28 cellular contexts compared by ENCODE assay signal in the genomic region with DNA sequence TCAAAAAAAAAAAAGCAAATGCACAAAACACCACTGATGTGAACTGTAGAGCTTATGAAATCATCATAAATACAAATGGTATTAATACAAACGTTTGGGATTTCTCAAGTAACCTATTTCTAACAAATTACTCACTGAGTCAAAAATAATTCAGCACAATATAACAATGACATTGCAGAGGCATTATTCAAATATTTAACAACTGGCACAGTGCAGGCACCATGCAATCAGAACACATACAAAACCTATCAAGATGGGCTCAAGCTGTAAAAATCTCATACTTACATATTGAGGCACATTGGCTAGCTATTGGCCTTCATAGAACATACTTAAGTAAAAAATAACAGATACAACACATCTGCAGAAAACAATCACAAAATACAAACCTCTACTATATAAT.
"Had no signal": no experiment of that assay in that cellular context is flagged by ENCODE, and none has a peak within 500 bp of the region (broad histone marks: within the 10 kb centered on the region; RNA-seq: fewer than 3 reads in every experiment).

No MANE protein-coding gene starts in this region.

- H3K4me1 ChIP-seq: breast epithelium, colonic mucosa had no signal

- H3K36me3 ChIP-seq: adrenal gland, breast epithelium, cardiac muscle cell, colonic mucosa, esophagus squamous epithelium, WERI-Rb-1 had no signal

- H3K27ac ChIP-seq: adrenal gland, breast epithelium, cardiac muscle cell, colonic mucosa, epithelial cell of prostate, esophagus squamous epithelium, WERI-Rb-1 had no signal

- H3K27me3 ChIP-seq: adrenal gland, breast epithelium, cardiac muscle cell, colonic mucosa, esophagus squamous epithelium had no signal

- DNase-seq: activated B cell treated with CpG ODN at 0.5 μM for 24 hours; activated CD4-positive, alpha-beta memory T cell treated with anti-CD3 and anti-CD28 coated beads for 36 hours; activated CD4-positive, alpha-beta T cell treated with anti-CD3 and anti-CD28 coated beads, Interleukin-2, amount 10 ng/mL, durations not matched to agents 24 days and 14 days; activated CD8-positive, alpha-beta memory T cell treated with anti-CD3 and anti-CD28 coated beads, Interleukin-2, amount 10 ng/mL, durations not matched to agents 7 days and 5 days; activated CD8-positive, alpha-beta memory T cell treated with anti-CD3 and anti-CD28 coated beads, Interleukin-2, amount 50 U/mL, for 4 hours; activated CD8-positive, alpha-beta T cell treated with anti-CD3 and anti-CD28 coated beads, Interleukin-2, amount 10 ng/mL, durations not matched to agents 7 days and 5 days; activated effector memory CD4-positive, alpha-beta T cell treated with anti-CD3 and anti-CD28 coated beads, Interleukin-2, amount 50 U/mL, for 16 hours; activated naive CD4-positive, alpha-beta T cell treated with anti-CD3 and anti-CD28 coated beads for 36 hours; activated naive CD8-positive, alpha-beta T cell treated with anti-CD3 and anti-CD28 coated beads for 36 hours; activated naive CD8-positive, alpha-beta T cell treated with anti-CD3 and anti-CD28 coated beads, Interleukin-2, amount 50 U/mL, for 24 hours; activated T-cell treated with anti-CD3 and anti-CD28 coated beads, Interleukin-2, amount 50 U/mL, for 1 hour; activated T-cell treated with anti-CD3 and anti-CD28 coated beads, Interleukin-2, amount 50 U/mL, for 48 hours; adrenal gland; amygdala; aorta; central memory CD4-positive, alpha-beta T cell; cerebellar nuclear complex; colonic mucosa; effector CD8-positive, alpha-beta T cell; esophagus squamous epithelium; head of caudate nucleus; T-helper 1 cell; T-helper 17 cell; T1000; WERI-Rb-1 had no signal

- H3K9me3 ChIP-seq: adrenal gland, breast epithelium, colonic mucosa, esophagus squamous epithelium had no signal

- H3K4me3 ChIP-seq: adrenal gland, breast epithelium, cardiac muscle cell, colonic mucosa, esophagus squamous epithelium had no signal
